In the genomic region with DNA sequence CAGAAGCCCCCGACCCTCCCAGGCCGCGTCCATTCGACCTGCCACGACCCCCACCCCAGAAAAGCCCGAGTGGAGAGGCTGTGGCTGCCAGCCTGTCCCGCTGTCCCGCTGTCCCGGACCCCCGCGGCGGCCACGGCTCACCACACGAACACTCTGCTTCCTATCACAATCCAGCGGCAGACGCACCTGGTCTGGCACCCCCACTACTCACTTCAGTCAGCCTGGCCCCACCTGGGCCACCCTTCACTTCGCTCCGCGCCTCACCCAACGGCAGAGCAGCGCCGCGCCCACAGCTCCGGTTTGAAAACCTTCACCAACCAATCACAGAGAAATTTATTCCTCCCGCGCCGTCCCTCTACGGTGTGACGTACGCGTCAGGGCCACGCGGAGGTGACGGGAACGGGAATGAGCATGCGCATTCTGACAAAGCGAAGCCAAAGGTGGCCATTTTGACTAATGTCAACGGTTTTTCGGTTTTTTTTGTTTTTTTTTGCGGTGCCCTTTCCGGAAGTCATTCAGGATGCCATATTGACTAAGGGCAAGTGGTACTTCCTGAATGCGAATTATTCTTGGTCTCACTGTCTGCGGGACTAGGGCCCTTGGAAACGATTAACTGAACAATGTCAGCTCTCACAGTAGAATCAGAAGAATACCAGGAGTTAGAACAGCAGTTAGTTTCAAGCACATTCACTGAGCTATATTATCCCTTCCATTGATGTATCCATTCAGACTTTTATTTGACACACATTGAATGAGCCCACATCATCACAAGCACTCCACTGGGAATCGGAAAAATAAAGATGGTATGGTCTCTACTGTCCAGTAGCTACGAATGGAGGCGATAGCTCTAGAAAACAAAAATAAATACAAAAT, we compare ENCODE assay signal across 8 cellular contexts. TPM values are rescaled to one million over a fixed set of nuclear protein-coding genes. Genes with fewer than 3 reads are reported as not detected.
DNase-seq lines count a peak whose midpoint lies in the region; ATAC-seq and TF ChIP-seq lines count a peak whose summit lies in the region.

Gene RACGAP1, minus strand, starts transcription at position 308 of the 873 bp plus-strand sequence. CDS start 8,779 bp downstream, outside the sequence.

- TF ChIP-seq CTCF in DOHH2 (IDR thresholded peaks at IDR 0.05; ENCODE audit: low read depth, low read length, poor library complexity, severe bottlenecking) = no peak
- TF ChIP-seq CTCF in GM23338 (conservative IDR thresholded peaks at IDR 0.05; ENCODE audit: low read depth in 2 of 2) = no peak
- no peak for TF ChIP-seq CTCF in fibroblast of lung (conservative IDR thresholded peaks at IDR 0.05 in 1 of 2, IDR thresholded peaks at IDR 0.05 in 1 of 2; ENCODE audit: low read depth in 1 of 2, low read length in 2 of 2)

- H3K9ac ChIP-seq in fibroblast of lung (ENCODE audit: insufficient read depth, low read length) = peak within 1 kb of the TSS; percentile 73

- H3K27me3 Mint-ChIP-seq in GM23338 (ENCODE audit: insufficient read depth, low read depth, poor library complexity) = peaks cover 10% of the 10 kb centered on the region
- H3K27me3 Mint-ChIP-seq in naive thymus-derived CD4-positive, alpha-beta T cell = peaks cover 0 to 3% (median 0%) of the 10 kb centered on the region in 5 donors
- no peaks in the 10 kb centered on the region for H3K27me3 Mint-ChIP-seq in stimulated activated naive B cell treated with anti-CD40 and anti-IgM and Interleukin-4, amounts not matched to agents 10 μg/mL and 1 μg/mL and 100 μg/mL, for 72 hours

- DNase-seq in GM23338 (ENCODE audit: low spot score) (peak; percentile 100), LHCN-M2 (ENCODE audit: low read depth) (peak; percentile 99), RPMI8226 (peak; percentile 99), fibroblast of lung (ENCODE audit: low read depth in 2 of 2) (peak; percentile 95 to 99)
- peak; percentile 89 to 90 for DNase-seq in activated T-helper 1 cell treated with anti-CD3 and anti-CD28 coated beads, Interleukin-2, amount 50 U/mL, for 16 hours (ENCODE audit: low read depth in 1 of 2, low spot score in 1 of 2)
- DNase-seq in naive thymus-derived CD4-positive, alpha-beta T cell = peak; percentile 77 to 98 (median 97)
- peak; percentile 96 for DNase-seq in stimulated activated naive B cell treated with anti-CD40 and anti-IgM and Interleukin-4, amounts not matched to agents 10 μg/mL and 1 μg/mL and 100 μg/mL, for 72 hours

- intact Hi-C loops in naive thymus-derived CD4-positive, alpha-beta T cell (cut with micrococcal nuclease) = loop anchor here (1.0 to 10.0 kb wide), 18 partner anchors 31 to 1343 kb away; partner anchors contain the start of genes CERS5 (in 2 of the 2), NCKAP5L (in 2 of the 2), SMARCD1 (in 2 of the 2) and TMBIM6 (in 2 of the 2)

- H4K20me1 ChIP-seq in DOHH2 (ENCODE audit: control insufficient read depth, insufficient read depth, low read depth, low read length) = peaks cover 9% of the 10 kb centered on the region; the same call in 1 of the 2 replicates
- peaks cover 3% of the 10 kb centered on the region; the same call in 1 of the 2 replicates for H4K20me1 ChIP-seq in GM23338 (replicated peaks; ENCODE audit: insufficient read depth)
- no peaks in the 10 kb centered on the region for H4K20me1 ChIP-seq in fibroblast of lung (ENCODE audit: control insufficient read depth, extremely low read depth, insufficient read depth, low read length)

- H3K9me3 Mint-ChIP-seq in GM23338 = no peaks in the 10 kb centered on the region
- H3K9me3 Mint-ChIP-seq in naive thymus-derived CD4-positive, alpha-beta T cell = peaks cover 0 to 6% (median 0%) of the 10 kb centered on the region in 11 donors
- H3K9me3 Mint-ChIP-seq in stimulated activated naive B cell treated with anti-CD40 and anti-IgM and Interleukin-4, amounts not matched to agents 10 μg/mL and 1 μg/mL and 100 μg/mL, for 72 hours = peaks cover 2 to 4% of the 10 kb centered on the region in 2 donors

- peaks cover 42% of the 10 kb centered on the region for H3K4me1 ChIP-seq in DOHH2 (ENCODE audit: control insufficient read depth, low read length)
- H3K4me1 ChIP-seq in GM23338 (ENCODE audit: insufficient read depth) = no peaks in the 10 kb centered on the region
- no peaks in the 10 kb centered on the region for H3K4me1 ChIP-seq in fibroblast of lung (ENCODE audit: control insufficient read depth, extremely low read depth, insufficient read depth, low read length)
- peaks cover 0 to 12% of the 10 kb centered on the region in 2 donors for H3K4me1 ChIP-seq in naive thymus-derived CD4-positive, alpha-beta T cell (ENCODE audit: control insufficient read depth in 2 of 2, insufficient read depth in 2 of 2, low read length in 2 of 2)

- POLR2A ChIA-PET in naive thymus-derived CD4-positive, alpha-beta T cell (lab: Charles Lee) = interaction anchor here (0.5 to 1.6 kb wide), 8 partner anchors 12 to 1275 kb away, joined by 3 to 10 read pairs (median 4); partner anchors contain the start of genes COX14 and SMARCD1

- CTCF ChIA-PET in naive thymus-derived CD4-positive, alpha-beta T cell (lab: Charles Lee) = interaction anchor here (0.6 to 1.3 kb wide), 4 partner anchors 11 to 59 kb away, joined by 3 to 4 read pairs (median 4); no protein-coding TSS in a partner anchor

- H3K36me3 ChIP-seq in DOHH2 (ENCODE audit: control insufficient read depth, low read length) = peaks cover 42% of the 10 kb centered on the region
- H3K36me3 ChIP-seq in GM23338 (ENCODE audit: insufficient read depth) = no peaks in the 10 kb centered on the region
- H3K36me3 ChIP-seq in fibroblast of lung (ENCODE audit: control insufficient read depth, insufficient read depth, low read length) = no peaks in the 10 kb centered on the region
- peaks cover 0 to 3% (median 0%) of the 10 kb centered on the region in 3 experiments for H3K36me3 ChIP-seq in naive thymus-derived CD4-positive, alpha-beta T cell (ENCODE audit: control insufficient read depth in 2 of 3, insufficient read depth in 3 of 3, low read length in 3 of 3)

- H3K9me2 ChIP-seq in DOHH2 (replicated peaks; ENCODE audit: control insufficient read depth, low read length) (no peaks in the 10 kb centered on the region), GM23338 (ENCODE audit: insufficient read depth) (no peaks in the 10 kb centered on the region)

- H3K79me2 ChIP-seq in DOHH2 (ENCODE audit: control insufficient read depth, low read length) (peaks cover 49% of the 10 kb centered on the region), GM23338 (replicated peaks; ENCODE audit: insufficient read depth) (peaks cover 45% of the 10 kb centered on the region), fibroblast of lung (ENCODE audit: control insufficient read depth, insufficient read depth, low read length) (peaks cover 49% of the 10 kb centered on the region)

- H3K27ac ChIP-seq in DOHH2 (ENCODE audit: low read depth, low read length) = peak within 1 kb of the TSS; percentile 62
- no peak within 1 kb of the TSS for H3K27ac ChIP-seq in GM23338 (ENCODE audit: low read depth)
- H3K27ac ChIP-seq in fibroblast of lung (ENCODE audit: insufficient read depth, low read length) = peak within 1 kb of the TSS; percentile 82
- H3K27ac ChIP-seq in naive thymus-derived CD4-positive, alpha-beta T cell (ENCODE audit: low read depth, low read length) = peak within 1 kb of the TSS; percentile 73

- H2AFZ ChIP-seq in GM23338 = peak within 1 kb of the TSS; percentile 43; the same call in 1 of the 2 replicates
- peak within 1 kb of the TSS; percentile 97 for H2AFZ ChIP-seq in fibroblast of lung (ENCODE audit: low read length)

- no peaks in the 10 kb centered on the region for H3K27me3 ChIP-seq in DOHH2 (ENCODE audit: control insufficient read depth, low read length)
- no peaks in the 10 kb centered on the region for H3K27me3 ChIP-seq in GM23338 (ENCODE audit: insufficient read depth)
- H3K27me3 ChIP-seq in fibroblast of lung (ENCODE audit: control insufficient read depth, insufficient read depth, low read length) = no peaks in the 10 kb centered on the region
- H3K27me3 ChIP-seq in naive thymus-derived CD4-positive, alpha-beta T cell (ENCODE audit: control insufficient read depth in 2 of 2, insufficient read depth in 2 of 2, low read length in 2 of 2) = no peaks in the 10 kb centered on the region

- peak; percentile 98 for ATAC-seq in GM23338
- ATAC-seq in naive thymus-derived CD4-positive, alpha-beta T cell = peak; percentile 99
- ATAC-seq in stimulated activated naive B cell treated with anti-CD40 and anti-IgM and Interleukin-4, amounts not matched to agents 10 μg/mL and 1 μg/mL and 100 μg/mL, for 72 hours (replicated peaks) = peak; percentile 99

- H3K4me1 Mint-ChIP-seq in GM23338 = peaks cover 6% of the 10 kb centered on the region
- peaks cover 10 to 43% (median 18%) of the 10 kb centered on the region in 7 donors for H3K4me1 Mint-ChIP-seq in naive thymus-derived CD4-positive, alpha-beta T cell
- H3K4me1 Mint-ChIP-seq in stimulated activated naive B cell treated with anti-CD40 and anti-IgM and Interleukin-4, amounts not matched to agents 10 μg/mL and 1 μg/mL and 100 μg/mL, for 72 hours = peaks cover 5 to 23% of the 10 kb centered on the region in 2 donors

- peak within 1 kb of the TSS; percentile 95 for H3K4me3 ChIP-seq in DOHH2 (ENCODE audit: low read length)
- H3K4me3 ChIP-seq in GM23338 = peak within 1 kb of the TSS; percentile 88
- H3K4me3 ChIP-seq in fibroblast of lung (replicated peaks in 1 of 4; ENCODE audit: control extremely low read depth in 1 of 4, insufficient read depth in 1 of 4, low read depth in 3 of 4, low read length in 4 of 4) = peak within 1 kb of the TSS; percentile 70 to 87 (median 76)
- peak within 1 kb of the TSS; percentile 81 for H3K4me3 ChIP-seq in naive thymus-derived CD4-positive, alpha-beta T cell (ENCODE audit: low read length)

- H3K36me3 Mint-ChIP-seq in GM23338 (ENCODE audit: low read depth) = no peaks in the 10 kb centered on the region; the same call in 2 of the 3 replicates
- H3K36me3 Mint-ChIP-seq in naive thymus-derived CD4-positive, alpha-beta T cell = peaks cover 0 to 12% (median 0%) of the 10 kb centered on the region in 5 donors
- H3K36me3 Mint-ChIP-seq in stimulated activated naive B cell treated with anti-CD40 and anti-IgM and Interleukin-4, amounts not matched to agents 10 μg/mL and 1 μg/mL and 100 μg/mL, for 72 hours = peaks cover 0 to 3% of the 10 kb centered on the region in 2 donors

- H3F3A ChIP-seq in DOHH2 (ENCODE audit: control insufficient read depth, insufficient read depth) (no peaks in the 10 kb centered on the region; the same call in 1 of the 2 replicates), GM23338 (replicated peaks; ENCODE audit: low read depth) (no peaks in the 10 kb centered on the region)

- H3K9me3 ChIP-seq in DOHH2 (ENCODE audit: control insufficient read depth, insufficient read depth, low read length) (no peaks in the 10 kb centered on the region), fibroblast of lung (ENCODE audit: control insufficient read depth, insufficient read depth, low read depth, low read length) (no peaks in the 10 kb centered on the region)
- no peaks in the 10 kb centered on the region for H3K9me3 ChIP-seq in naive thymus-derived CD4-positive, alpha-beta T cell (ENCODE audit: control insufficient read depth in 2 of 3, low read length in 3 of 3)

- peak within 1 kb of the TSS; percentile 96 for H3K27ac Mint-ChIP-seq in GM23338
- H3K27ac Mint-ChIP-seq in naive thymus-derived CD4-positive, alpha-beta T cell = peak within 1 kb of the TSS; percentile 38 to 97 (median 90)
- H3K27ac Mint-ChIP-seq in stimulated activated naive B cell treated with anti-CD40 and anti-IgM and Interleukin-4, amounts not matched to agents 10 μg/mL and 1 μg/mL and 100 μg/mL, for 72 hours = peak within 1 kb of the TSS; percentile 91

- H3K4me2 ChIP-seq in DOHH2 (ENCODE audit: low read length) (peak within 1 kb of the TSS; percentile 81), GM23338 (peak within 1 kb of the TSS; percentile 92), fibroblast of lung (ENCODE audit: extremely low read depth, insufficient read depth, low read length) (peak within 1 kb of the TSS; percentile 70)

- H3K4me3 Mint-ChIP-seq in GM23338 = peak within 1 kb of the TSS; percentile 97
- H3K4me3 Mint-ChIP-seq in naive thymus-derived CD4-positive, alpha-beta T cell = peak within 1 kb of the TSS; percentile 90 to 99 (median 96)
- H3K4me3 Mint-ChIP-seq in stimulated activated naive B cell treated with anti-CD40 and anti-IgM and Interleukin-4, amounts not matched to agents 10 μg/mL and 1 μg/mL and 100 μg/mL, for 72 hours = peak within 1 kb of the TSS; percentile 95 to 100

RNA-seq across cellular contexts. Expression of gene RACGAP1, which starts in this region (rescaled TPM):
- total RNA-seq in GM23338 (2014; rRNA removed; shearing (Covaris generic)) = 49.9 and 52.8 TPM in 2 replicates
- 18.0 and 19.0 TPM in 2 replicates for polyA plus RNA-seq in GM23338 (2016; fragmentation: Nextera tagmentation; extraction: Ambion mirVana)
- 167 and 177 TPM in 2 replicates for total RNA-seq in LHCN-M2 (2014; rRNA removed)
- 75.2 TPM for polyA plus RNA-seq in LHCN-M2 (2012)
- 15.2 and 38.1 TPM in 2 replicates for total RNA-seq in fibroblast of lung
- polyA plus RNA-seq in fibroblast of lung = 22.9 and 73.4 TPM in 2 replicates
- 25.0 and 77.1 TPM in 2 replicates for polyA plus RNA-seq in fibroblast of lung (2012)
- 7.4 and 96.5 TPM in 2 replicates for polyA minus RNA-seq in fibroblast of lung (ENCODE audit: low replicate concordance)
- 100 to 1,000 TPM in 1 of 5 experiments, 10 to 100 TPM in 1, 1 to 10 TPM in 3; 4.2 to 111 (median 8.0) TPM for total RNA-seq in naive thymus-derived CD4-positive, alpha-beta T cell
- 10 to 100 TPM in 1 of 2 donors, 1 to 10 TPM in 1; 8.6 to 11.1 TPM for polyA plus RNA-seq in naive thymus-derived CD4-positive, alpha-beta T cell
